ENCODE assay signal across 23 cellular contexts in genomic region chr10:19048479-19048878, GRCh38. TPM values are rescaled to one million over a fixed set of nuclear protein-coding genes. Genes with fewer than 3 reads are reported as not detected.
DNase-seq lines count a peak whose midpoint lies in the region; ATAC-seq and TF ChIP-seq lines count a peak whose summit lies in the region.
"Had no signal": no experiment of that assay in that cellular context is flagged by ENCODE, and none has a peak within 500 bp of the region (broad histone marks: within the 10 kb centered on the region; RNA-seq: fewer than 3 reads in every experiment).

MALRD1 (plus strand) TSS chr10:19048801; CDS start chr10:19048939, 138 bp downstream.

- H3K9ac ChIP-seq in smooth muscle cell (ENCODE audit: low read depth), result no peak within 1 kb of the TSS

- no peaks in the 10 kb centered on the region for H3K27me3 ChIP-seq in Peyer's patch
- H3K27me3 ChIP-seq in smooth muscle cell (ENCODE audit: low read depth), result no peaks in the 10 kb centered on the region
- H3K27me3 ChIP-seq: SJSA1 had no signal

- H3K4me3 ChIP-seq in Peyer's patch, result peak within 1 kb of the TSS in 3 of 4 donors; percentile 15 to 49 (median 45)
- peak within 1 kb of the TSS; percentile 41 for H3K4me3 ChIP-seq in smooth muscle cell
- H3K4me3 ChIP-seq: GM12878, HAP-1, SJSA1 had no signal

- H3K9me3 ChIP-seq in Peyer's patch (no peaks in the 10 kb centered on the region), smooth muscle cell (replicated peaks; ENCODE audit: low read depth) (no peaks in the 10 kb centered on the region)
- H3K9me3 ChIP-seq: HAP-1, SJSA1 had no signal

- no peak within 1 kb of the TSS for H3K4me3 Mint-ChIP-seq in mesothelial cell of epicardium
- H3K4me3 Mint-ChIP-seq: CD4-positive, alpha-beta T cell had no signal

- no peak within 1 kb of the TSS for H3K4me2 ChIP-seq in smooth muscle cell

- DNase-seq in LoVo (ENCODE audit: low spot score), result peak; percentile 19
- no peak for DNase-seq in Peyer's patch
- no peak for DNase-seq in mesothelial cell of epicardium (ENCODE audit: low spot score in 2 of 2, unreplicated experiment in 2 of 2)
- no peak for DNase-seq in smooth muscle cell (lab: John Stamatoyannopoulos, UW; ENCODE audit: unreplicated experiment)
- DNase-seq in C1 segment of cervical spinal cord (lab: John Stamatoyannopoulos, UW), result no peak
- DNase-seq in amniotic stem cell (lab: John Stamatoyannopoulos, UW), result no peak
- DNase-seq: CD4-positive, alpha-beta T cell; COR-L47; DMS 273 treated with DMSO at 0.1 percent for 48 hours; DND-41; KG1; NCI-H1105; NCI-H187; NCI-H2227 treated with DMSO at 0.1 percent for 48 hours; NCI-H510A had no signal

- H3K36me3 ChIP-seq in Peyer's patch (no peaks in the 10 kb centered on the region), smooth muscle cell (ENCODE audit: low read depth) (no peaks in the 10 kb centered on the region)
- H3K36me3 ChIP-seq: HAP-1, SJSA1 had no signal

- H4K20me1 ChIP-seq in smooth muscle cell (ENCODE audit: low read depth), result no peaks in the 10 kb centered on the region

- no peak for TF ChIP-seq POLR2A in Peyer's patch (IDR thresholded peaks at IDR 0.05)

- no peaks in the 10 kb centered on the region for H3K9me3 Mint-ChIP-seq in mesothelial cell of epicardium

- H3K27ac Mint-ChIP-seq in mesothelial cell of epicardium, result no peak within 1 kb of the TSS
- H3K27ac Mint-ChIP-seq: CD4-positive, alpha-beta T cell had no signal

- H3K27me3 Mint-ChIP-seq in mesothelial cell of epicardium (ENCODE audit: low read depth), result peaks cover 5% of the 10 kb centered on the region
- H3K27me3 Mint-ChIP-seq: CD4-positive, alpha-beta T cell had no signal

- H3K4me1 ChIP-seq in Peyer's patch (peaks cover 0 to 19% (median 0%) of the 10 kb centered on the region in 4 donors), smooth muscle cell (ENCODE audit: low read depth) (peaks cover 4% of the 10 kb centered on the region)
- H3K4me1 ChIP-seq: HAP-1, SJSA1 had no signal

- no peak for TF ChIP-seq CTCF in Peyer's patch (IDR thresholded peaks at IDR 0.05)
- TF ChIP-seq CTCF in mesothelial cell of epicardium (IDR thresholded peaks at IDR 0.05; ENCODE audit: unreplicated experiment), result no peak
- TF ChIP-seq CTCF in smooth muscle cell (IDR thresholded peaks at IDR 0.05; ENCODE audit: borderline replicate concordance, insufficient read depth, poor library complexity, severe bottlenecking), result no peak

- WGBS in smooth muscle cell (ENCODE audit: low lambda C conversion rate), result 85% methylated on average over 1 of the region's 1 CpG

- peaks cover 19% of the 10 kb centered on the region for H3K4me1 Mint-ChIP-seq in mesothelial cell of epicardium

- H3F3A ChIP-seq in smooth muscle cell (ENCODE audit: low read depth), result no peaks in the 10 kb centered on the region

- no peak within 1 kb of the TSS for H2AFZ ChIP-seq in smooth muscle cell (ENCODE audit: low read depth)

- H3K27ac ChIP-seq in Peyer's patch, result peak within 1 kb of the TSS in 3 of 4 donors; percentile 40 to 80 (median 69)
- H3K27ac ChIP-seq in smooth muscle cell (ENCODE audit: low read depth), result no peak within 1 kb of the TSS
- H3K27ac ChIP-seq: HL-60, SJSA1 had no signal

- no peak for ATAC-seq in SK-N-SH treated with all-trans-retinoic acid at 6 μM for 48 hours
- ATAC-seq: GM12878, HepG2 had no signal

- no peaks in the 10 kb centered on the region for H3K79me2 ChIP-seq in smooth muscle cell (ENCODE audit: low read depth)

- no peaks in the 10 kb centered on the region for H3K36me3 Mint-ChIP-seq in mesothelial cell of epicardium

TF ChIP-seq in SK-N-SH treated with all-trans-retinoic acid at 6 μM for 48 hours, 23 proteins besides CTCF, POLR2A, EP300 and RAD21:
- TF ChIP-seq BACH2 (CRISPR knock-in tag; IDR thresholded peaks at IDR 0.05; ENCODE audit: borderline replicate concordance) (no peak), ZNF565 (CRISPR knock-in tag; conservative IDR thresholded peaks at IDR 0.05; ENCODE audit: low read depth) (no peak), ZC3H10 (CRISPR knock-in tag; IDR thresholded peaks at IDR 0.05) (no peak), SNAI2 (CRISPR knock-in tag; IDR thresholded peaks at IDR 0.05) (no peak), ZNF8 (CRISPR knock-in tag; IDR thresholded peaks at IDR 0.05) (no peak), ESRRG (CRISPR knock-in tag; IDR thresholded peaks at IDR 0.05) (no peak), OSR1 (CRISPR knock-in tag; IDR thresholded peaks at IDR 0.05) (no peak), RARB (CRISPR knock-in tag; IDR thresholded peaks at IDR 0.05) (no peak), CREB5 (CRISPR knock-in tag; IDR thresholded peaks at IDR 0.05; ENCODE audit: low read depth) (no peak), ZNF70 (CRISPR knock-in tag; IDR thresholded peaks at IDR 0.05) (no peak), PPARA (CRISPR knock-in tag; IDR thresholded peaks at IDR 0.05; ENCODE audit: borderline replicate concordance) (no peak), TSHZ2 (CRISPR knock-in tag; IDR thresholded peaks at IDR 0.05) (no peak), POU6F1 (CRISPR knock-in tag; IDR thresholded peaks at IDR 0.05; ENCODE audit: borderline replicate concordance, low read depth) (no peak), TOX (CRISPR knock-in tag; IDR thresholded peaks at IDR 0.05; ENCODE audit: borderline replicate concordance) (no peak), PATZ1 (CRISPR knock-in tag; IDR thresholded peaks at IDR 0.05; ENCODE audit: borderline replicate concordance) (no peak), GLIS3 (CRISPR knock-in tag; IDR thresholded peaks at IDR 0.05) (no peak)
TF ChIP-seq in SK-N-SH treated with all-trans-retinoic acid at 6 μM for 48 hours: peak in this region for 0.

RNA-seq across cellular contexts. Expression of gene MALRD1, which starts in this region (rescaled TPM):
- total RNA-seq in Peyer's patch (100 to 1,000 TPM in 3 of 4 donors, 10 to 100 TPM in 1; 58.6 to 357 (median 249) TPM), mesothelial cell of epicardium (8.4 to 11.1 TPM (median 10.4 TPM) in 3 replicates), smooth muscle cell (0.27 and 1.9 TPM in 2 replicates)
- polyA plus RNA-seq in smooth muscle cell, result 0.35 TPM in 1 of 2 replicates, not detected in the other
- total RNA-seq: CD4-positive, alpha-beta T cell; OCI-LY7 had no signal
- polyA plus RNA-seq: BJ had no signal
